In genomic region chr2:46179037-46179621, GRCh38 we compare ENCODE assay signal across 8 cellular contexts.
DNase-seq lines count a peak whose midpoint lies in the region; ATAC-seq, FAIRE-seq and TF ChIP-seq lines count a peak whose summit lies in the region.

No MANE protein-coding gene starts in this region.

- no peak overlapping the region for H3K4me3 ChIP-seq in left lung

- peak; percentile 85 for DNase-seq in SK-MEL-5 (ENCODE audit: low read depth, low spot score)
- DNase-seq in amniotic epithelial cell (ENCODE audit: low read depth): peak; percentile 97
- peak in 1 of 2 donors; percentile 56 for DNase-seq in left lung
- peak; percentile 20 to 43 (median 38) for DNase-seq in stimulated activated CD4-positive, alpha-beta T cell treated with anti-CD3 and anti-CD28 coated beads, TNF-alpha, amount 100 ng/mL, for 48 hours (ENCODE audit: low read depth in 3 of 3)
- no peak for DNase-seq in RCC 7860 (ENCODE audit: low spot score)
- DNase-seq in NCI-H1105 treated with DMSO at 0.1 percent for 48 hours (lab: John Stamatoyannopoulos, UW): no peak
- no peak for DNase-seq in DMS79 treated with DMSO at 0.1 percent for 48 hours (lab: John Stamatoyannopoulos, UW)

- H3K4me1 ChIP-seq in left lung: peaks cover 0 to 20% of the 10 kb centered on the region in 2 donors

- no peak for FAIRE-seq in RCC 7860 (lab: Jason Lieb, UNC)

- H3K9me3 ChIP-seq in left lung: no peaks in the 10 kb centered on the region

- intact Hi-C loops in left lung (cut with DNase I): no loop called here

- H3K27ac ChIP-seq in left lung: peak overlapping the region; percentile 24 to 69

- in situ Hi-C loops in SK-MEL-5 (cut with HindIII; ENCODE audit: low pct_unique_long_range_greater_than_20kb, low sequenced_read_pairs): no loop called here

- H3K27me3 ChIP-seq in left lung: no peaks in the 10 kb centered on the region

- peak; percentile 69 for ATAC-seq in GM21390 (IDR thresholded peaks at IDR 0.05; ENCODE audit: unreplicated experiment)
- peak; percentile 75 for ATAC-seq in left lung

- no peak for TF ChIP-seq CTCF in left lung (IDR thresholded peaks at IDR 0.05)

- no peaks in the 10 kb centered on the region for H3K36me3 ChIP-seq in left lung

Comparison
In these comparisons a context has a peak if more than half of its experiments do, and no peak if none do; other contexts are left out.
1. DNase-seq: peak in SK-MEL-5 (single experiment), amniotic epithelial cell (single experiment) and stimulated activated CD4-positive, alpha-beta T cell treated with anti-CD3 and anti-CD28 coated beads, TNF-alpha, amount 100 ng/mL, for 48 hours (3 of 3); none in RCC 7860 (single experiment), NCI-H1105 treated with DMSO at 0.1 percent for 48 hours (single experiment) and DMS79 treated with DMSO at 0.1 percent for 48 hours (single experiment).